In genomic region chr12:48779869-48780268, GRCh38 we compare ENCODE assay signal across 12 cellular contexts. TPM values are rescaled to one million over a fixed set of nuclear protein-coding genes. Genes with fewer than 3 reads are reported as not detected.
DNase-seq lines count a peak whose midpoint lies in the region; ATAC-seq and TF ChIP-seq lines count a peak whose summit lies in the region.
"Had no signal": no experiment of that assay in that cellular context is flagged by ENCODE, and none has a peak within 500 bp of the region (broad histone marks: within the 10 kb centered on the region; RNA-seq: fewer than 3 reads in every experiment).

No MANE protein-coding gene starts in this region.

- peak; percentile 41 for DNase-seq in Daoy (ENCODE audit: low read depth)
- peak; percentile 40 for DNase-seq in SKM-1 treated with dmso at 0.1 percent for 144 hours (lab: John Stamatoyannopoulos, UW; ENCODE audit: unreplicated experiment)
- peak; percentile 56 for DNase-seq in foreskin melanocyte
- DNase-seq in posterior vena cava (ENCODE audit: low spot score) = peak; percentile 89
- no peak for DNase-seq in iPS-NIHi7 (ENCODE audit: extremely low spot score)
- no peak for DNase-seq in nephron progenitor cell
- no peak for DNase-seq in AG20443 (ENCODE audit: low spot score)
- DNase-seq: activated naive CD4-positive, alpha-beta T cell; hypothalamus; NCI-H1694 treated with DMSO at 0.1 percent for 48 hours; T-helper 2 cell had no signal

- no peaks in the 10 kb centered on the region for H3K27me3 Mint-ChIP-seq in nephron progenitor cell (ENCODE audit: low read depth, poor library complexity)

- intact Hi-C loops in posterior vena cava (cut with DNase I) = loop anchor here in 1 of 2 donors (5.0 kb wide), 1 partner anchor 823 kb away; no protein-coding TSS in a partner anchor

- TF ChIP-seq CTCF in nephron progenitor cell (IDR thresholded peaks at IDR 0.05) = no peak

- no peaks in the 10 kb centered on the region for H3K9me3 Mint-ChIP-seq in nephron progenitor cell

- ATAC-seq in GM19397 (IDR thresholded peaks at IDR 0.05; ENCODE audit: unreplicated experiment) = no peak

- H3K4me1 Mint-ChIP-seq in nephron progenitor cell = peaks cover 7% of the 10 kb centered on the region

- peaks cover 9% of the 10 kb centered on the region for H3K36me3 Mint-ChIP-seq in nephron progenitor cell (ENCODE audit: low read depth)

- H3K4me3 Mint-ChIP-seq in nephron progenitor cell = no peak overlapping the region

- H3K27ac Mint-ChIP-seq in nephron progenitor cell = no peak overlapping the region

RNA-seq across cellular contexts. Expression of gene ADCY6, which starts 9.0 kb away (rescaled TPM):
- total RNA-seq in Daoy (2014; rRNA removed; shearing (Covaris generic)) = 9.0 and 9.2 TPM in 2 replicates
- total RNA-seq in posterior vena cava = 10 to 100 TPM; 31.6 to 39.2 TPM

RNA-seq across cellular contexts. Expression of gene CACNB3, which starts 38.4 kb away (rescaled TPM):
- total RNA-seq in Daoy (2014; rRNA removed; shearing (Covaris generic)) = 9.1 and 11.5 TPM in 2 replicates
- total RNA-seq in posterior vena cava = 10 to 100 TPM; 11.8 to 23.8 TPM

Comparison
In these comparisons a context has a peak if more than half of its experiments do, and no peak if none do; other contexts are left out.
1. DNase-seq: peak in Daoy (single experiment), SKM-1 treated with dmso at 0.1 percent for 144 hours (single experiment), foreskin melanocyte (single experiment) and posterior vena cava (single experiment); none in iPS-NIHi7 (single experiment), nephron progenitor cell (single experiment) and AG20443 (single experiment).